9 cellular contexts compared by ENCODE assay signal in the genomic region with DNA sequence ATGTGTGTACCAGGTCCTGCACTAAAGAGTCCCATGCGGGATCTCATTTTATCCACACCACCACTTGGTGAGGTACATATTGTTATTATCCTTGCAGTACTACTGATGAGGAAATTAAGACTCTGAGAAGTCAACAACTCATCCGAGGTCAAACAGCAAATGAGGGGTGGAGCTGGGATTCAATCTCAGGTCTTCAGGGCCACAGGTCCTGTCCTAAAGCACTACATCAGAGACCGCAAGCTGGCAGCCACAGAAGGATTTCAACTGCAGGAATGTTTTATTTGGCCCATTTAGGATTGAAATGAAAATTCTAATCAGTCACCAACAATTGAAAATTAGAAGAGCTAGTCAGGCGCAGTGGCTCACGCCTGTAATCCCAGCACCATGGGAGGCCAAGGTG.
"Had no signal": no experiment of that assay in that cellular context is flagged by ENCODE, and none has a peak within 500 bp of the region (broad histone marks: within the 10 kb centered on the region; RNA-seq: fewer than 3 reads in every experiment).

No MANE protein-coding gene starts in this region.

- H3K27ac ChIP-seq: GM23248, HL-60 had no signal

- H3K9me3 Mint-ChIP-seq: IgD-negative memory B cell had no signal

- H3K4me1 Mint-ChIP-seq: IgD-negative memory B cell had no signal

- H3K4me3 ChIP-seq: GM23248, HAP-1 had no signal

- H2AFZ ChIP-seq: GM23248 had no signal

- H3K4me3 Mint-ChIP-seq: HFFc6, IgD-negative memory B cell had no signal

- H3K4me1 ChIP-seq: HAP-1 had no signal

- H3K36me3 ChIP-seq: HAP-1 had no signal

- DNase-seq: GM23248, GOT3, H7, HFFc6 had no signal

- H3K27me3 Mint-ChIP-seq: IgD-negative memory B cell had no signal

- H3K9me3 ChIP-seq: HAP-1 had no signal

- H3K27ac Mint-ChIP-seq: HFFc6, IgD-negative memory B cell had no signal

- ATAC-seq: HCT116, HepG2 had no signal
